ENCODE assay signal across 8 cellular contexts in the genomic region with DNA sequence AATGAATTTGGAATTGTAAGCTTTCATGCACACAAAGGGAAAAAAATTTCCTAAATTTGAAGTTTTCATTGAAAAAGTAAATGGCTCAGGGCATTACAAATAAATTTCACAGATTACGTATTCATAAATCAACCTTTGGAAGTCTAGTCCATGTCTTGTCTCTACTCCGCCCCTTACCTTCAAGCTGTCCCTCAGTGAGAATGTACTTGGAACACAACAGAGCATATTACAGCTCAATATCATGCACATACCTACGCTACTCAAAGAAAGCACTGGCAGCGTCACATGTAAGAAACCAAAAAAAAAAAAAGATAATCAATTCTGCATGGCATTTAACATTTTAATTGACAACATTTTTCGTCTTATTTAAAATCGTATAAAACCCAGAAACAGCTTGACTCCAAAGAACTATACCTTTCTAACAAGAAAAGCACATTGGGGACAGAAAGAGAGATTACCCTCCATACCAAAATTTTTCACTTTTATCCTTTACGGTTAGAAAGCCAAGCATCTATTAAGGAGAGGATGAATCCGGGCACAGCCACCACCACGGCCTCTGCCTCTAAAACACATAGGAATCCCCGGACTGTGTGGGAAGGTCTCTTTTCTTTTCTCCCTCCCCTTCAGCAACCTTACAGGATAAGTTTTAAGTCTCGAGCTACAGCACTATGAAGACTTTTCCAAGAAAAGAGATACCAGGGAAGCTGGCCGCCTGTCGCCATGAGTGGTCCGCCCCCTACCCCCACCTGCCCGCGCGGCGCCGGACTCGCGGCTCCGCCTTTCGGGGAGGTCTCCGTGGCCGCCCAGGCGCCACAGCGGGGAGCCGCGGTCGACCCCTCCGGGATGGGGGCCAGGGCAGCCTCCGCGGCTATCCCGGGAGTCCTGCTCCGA.
DNase-seq lines count a peak whose midpoint lies in the region; ATAC-seq lines count a peak whose summit lies in the region.

No MANE protein-coding gene starts in this region.

- no peaks in the 10 kb centered on the region for H3K36me3 Mint-ChIP-seq in activated naive CD4-positive, alpha-beta T cell treated with anti-CD3 and anti-CD28 coated beads, Interleukin-2, amount 50 U/mL, for 24 hours

- peak; percentile 41 for ATAC-seq in HG02884 (IDR thresholded peaks at IDR 0.05; ENCODE audit: unreplicated experiment)

- H3K27ac Mint-ChIP-seq in activated naive CD4-positive, alpha-beta T cell treated with anti-CD3 and anti-CD28 coated beads, Interleukin-2, amount 50 U/mL, for 24 hours = no peak overlapping the region

- no peaks in the 10 kb centered on the region for H3K27me3 Mint-ChIP-seq in activated naive CD4-positive, alpha-beta T cell treated with anti-CD3 and anti-CD28 coated beads, Interleukin-2, amount 50 U/mL, for 24 hours

- peaks cover 50% of the 10 kb centered on the region for H3K4me1 Mint-ChIP-seq in activated naive CD4-positive, alpha-beta T cell treated with anti-CD3 and anti-CD28 coated beads, Interleukin-2, amount 50 U/mL, for 24 hours

- DNase-seq in activated naive CD4-positive, alpha-beta T cell treated with anti-CD3 and anti-CD28 coated beads, Interleukin-2, amount 50 U/mL, for 16 hours = no peak
- DNase-seq in NCI-H69 (lab: John Stamatoyannopoulos, UW) (peak; percentile 17), T47D (ENCODE audit: low read depth in 1 of 2, low spot score in 1 of 2) (peak; percentile 15 to 40), kidney glomerular epithelial cell (lab: John Stamatoyannopoulos, UW) (peak; percentile 49), substantia nigra (lab: John Stamatoyannopoulos, UW) (peak in 10 of 49 donors; percentile 14 to 64 (median 54)), NCI-H774 (lab: John Stamatoyannopoulos, UW) (no peak)

- H3K4me3 Mint-ChIP-seq in activated naive CD4-positive, alpha-beta T cell treated with anti-CD3 and anti-CD28 coated beads, Interleukin-2, amount 50 U/mL, for 24 hours = peak overlapping the region; percentile 89

- H3K27ac ChIP-seq in substantia nigra (ENCODE audit: low read depth, low read length, poor library complexity, severe bottlenecking) = peak overlapping the region; percentile 84

- H3K9me3 Mint-ChIP-seq in activated naive CD4-positive, alpha-beta T cell treated with anti-CD3 and anti-CD28 coated beads, Interleukin-2, amount 50 U/mL, for 24 hours = no peaks in the 10 kb centered on the region

- in situ Hi-C loops in T47D (cut with HindIII; ENCODE audit: low pct_unique_long_range_greater_than_20kb, low sequenced_read_pairs) = no loop called here

Comparison
In these comparisons a context has a peak if more than half of its experiments do, and no peak if none do; other contexts are left out.
1. DNase-seq: peak in NCI-H69 (single experiment), T47D (2 of 2) and kidney glomerular epithelial cell (single experiment); none in activated naive CD4-positive, alpha-beta T cell treated with anti-CD3 and anti-CD28 coated beads, Interleukin-2, amount 50 U/mL, for 16 hours (single experiment) and NCI-H774 (single experiment).